In the genomic region with DNA sequence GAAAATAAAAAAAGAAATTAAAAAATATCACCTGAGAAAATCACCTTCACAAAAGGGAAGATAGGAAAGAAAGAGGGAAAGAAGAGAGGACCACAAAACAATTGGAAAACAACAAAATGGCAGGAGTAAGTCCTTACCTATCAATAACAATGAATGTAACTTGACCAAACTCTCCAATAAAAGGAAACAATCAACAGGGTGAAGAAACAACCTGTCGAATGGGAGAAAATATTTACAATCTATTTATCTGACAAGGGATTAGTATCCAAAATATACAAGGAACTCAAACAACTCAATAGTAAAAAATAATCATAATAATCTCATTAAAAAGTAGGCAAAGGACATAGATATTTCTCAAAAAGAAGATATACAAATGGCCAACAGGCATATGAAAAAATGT, we compare ENCODE assay signal across 20 cellular contexts.
DNase-seq lines count a peak whose midpoint lies in the region; FAIRE-seq and TF ChIP-seq lines count a peak whose summit lies in the region.
"Had no signal": no experiment of that assay in that cellular context is flagged by ENCODE, and none has a peak within 500 bp of the region (broad histone marks: within the 10 kb centered on the region; RNA-seq: fewer than 3 reads in every experiment).

No MANE protein-coding gene starts in this region.

- no peak for TF ChIP-seq POLR2A in H54 (IDR thresholded peaks at IDR 0.05; ENCODE audit: low read depth, low read length)

- H3K9ac ChIP-seq in kidney (ENCODE audit: low read length in 2 of 2) = no peak overlapping the region
- H3K9ac ChIP-seq: BLaER1 treated with 17β-estradiol and CSF1 and Interleukin-3, amounts not matched to agents 10 nM and 100 nM had no signal

- TF ChIP-seq CTCF in kidney (IDR thresholded peaks at IDR 0.05; ENCODE audit: borderline replicate concordance, extremely low read depth, insufficient read depth) (no peak), left ventricle myocardium inferior (IDR thresholded peaks at IDR 0.05; ENCODE audit: borderline replicate concordance) (no peak), dorsolateral prefrontal cortex (IDR thresholded peaks at IDR 0.05 in 54 of 56, conservative IDR thresholded peaks at IDR 0.05 in 2 of 56; ENCODE audit: low read depth in 1 of 56, partially characterized antibody in 56 of 56) (no peak)

- H3K4me3 ChIP-seq in kidney (ENCODE audit: low read length in 2 of 2) = no peak overlapping the region
- H3K4me3 ChIP-seq in small intestine (ENCODE audit: low read depth in 1 of 2, low read length in 2 of 2) = no peak overlapping the region
- no peak overlapping the region for H3K4me3 ChIP-seq in left ventricle myocardium inferior
- H3K4me3 ChIP-seq in dorsolateral prefrontal cortex = no peak overlapping the region
- H3K4me3 ChIP-seq: A549; BLaER1 treated with 17β-estradiol and CSF1 and Interleukin-3, amounts not matched to agents 10 nM and 100 nM had no signal

- intact Hi-C loops in kidney (cut with DNase I) (loop anchor here (10.0 kb wide), 1 partner anchor 1211 kb away; no protein-coding TSS in a partner anchor), left ventricle myocardium inferior (cut with micrococcal nuclease) (no loop called here), dorsolateral prefrontal cortex (cut with DNase I) (loop anchor here in 1 of 2 donors (5.0 kb wide), 1 partner anchor 344 kb away; no protein-coding TSS in a partner anchor)

- DNase-seq in H54 (ENCODE audit: insufficient read length, low spot score) (no peak), kidney (no peak), small intestine (no peak), left ventricle myocardium inferior (no peak), dorsolateral prefrontal cortex (no peak), hypothalamus (lab: John Stamatoyannopoulos, UW) (no peak)
- DNase-seq: 8988T; AML-193; Caco-2; Calu3; CD4-positive, alpha-beta T cell; CD8-positive, alpha-beta T cell; DMS79 treated with DMSO at 0.1 percent for 48 hours; GF-D8 had no signal

- H3K9me3 ChIP-seq in kidney (ENCODE audit: control insufficient read depth in 1 of 2, low read length in 2 of 2) (no peaks in the 10 kb centered on the region), small intestine (ENCODE audit: control insufficient read depth, low read depth) (no peaks in the 10 kb centered on the region), left ventricle myocardium inferior (replicated peaks) (no peaks in the 10 kb centered on the region)
- H3K9me3 ChIP-seq: A549, Caco-2 had no signal

- no peaks in the 10 kb centered on the region for H3K4me1 ChIP-seq in kidney (ENCODE audit: control insufficient read depth in 1 of 2, insufficient read depth in 1 of 2, low read depth in 1 of 2, low read length in 2 of 2)
- no peaks in the 10 kb centered on the region for H3K4me1 ChIP-seq in small intestine (ENCODE audit: control insufficient read depth in 2 of 2, insufficient read depth in 1 of 2, low read depth in 1 of 2, low read length in 1 of 2)
- peaks cover 34% of the 10 kb centered on the region for H3K4me1 ChIP-seq in left ventricle myocardium inferior
- H3K4me1 ChIP-seq: A549, Caco-2 had no signal

- H3K36me3 ChIP-seq in kidney (ENCODE audit: control insufficient read depth in 1 of 2, insufficient read depth in 2 of 2, low read length in 2 of 2) (no peaks in the 10 kb centered on the region), small intestine (ENCODE audit: control insufficient read depth in 2 of 2, insufficient read depth in 2 of 2, low read length in 2 of 2) (no peaks in the 10 kb centered on the region), left ventricle myocardium inferior (peaks cover 11% of the 10 kb centered on the region)

- H3K27ac ChIP-seq in kidney (ENCODE audit: low read depth in 2 of 2, low read length in 2 of 2) (no peak overlapping the region), small intestine (ENCODE audit: low read depth in 1 of 2, low read length in 1 of 2) (no peak overlapping the region), left ventricle myocardium inferior (replicated peaks) (no peak overlapping the region), dorsolateral prefrontal cortex (peak overlapping the region in 1 of 59 donors; percentile 15)
- H3K27ac ChIP-seq: A549; BLaER1 treated with 17β-estradiol and CSF1 and Interleukin-3, amounts not matched to agents 10 nM and 100 nM; C4-2B had no signal

- FAIRE-seq in H54 (lab: Jason Lieb, UNC) (peak; percentile 61), kidney (lab: Jason Lieb, UNC) (peak; percentile 8), small intestine (lab: Jason Lieb, UNC) (peak; percentile 64)
- FAIRE-seq: A549, D721Med, GM12891, GM19239 had no signal

- 89 to 96% (median 92%) methylated on average over 1 of the region's 1 CpG for WGBS in small intestine, 3 donors

- H3K27me3 ChIP-seq in small intestine (ENCODE audit: control insufficient read depth in 2 of 2, insufficient read depth in 2 of 2, low read length in 2 of 2) (no peaks in the 10 kb centered on the region), left ventricle myocardium inferior (ENCODE audit: low read depth) (no peaks in the 10 kb centered on the region), dorsolateral prefrontal cortex (no peaks in the 10 kb centered on the region)
- H3K27me3 ChIP-seq: BLaER1 treated with 17β-estradiol and CSF1 and Interleukin-3, amounts not matched to agents 10 nM and 100 nM had no signal
